In genomic region chr12:102543931-102544485, GRCh38 we compare ENCODE assay signal across 18 cellular contexts.
DNase-seq lines count a peak whose midpoint lies in the region; ATAC-seq and TF ChIP-seq lines count a peak whose summit lies in the region.
"Had no signal": no experiment of that assay in that cellular context is flagged by ENCODE, and none has a peak within 500 bp of the region (broad histone marks: within the 10 kb centered on the region; RNA-seq: fewer than 3 reads in every experiment).

No MANE protein-coding gene starts in this region.

- H3K9ac ChIP-seq in MM.1S (ENCODE audit: low read length) = no peak overlapping the region
- H3K9ac ChIP-seq: BLaER1 treated with 17β-estradiol and CSF1 and Interleukin-3, amounts not matched to agents 10 nM and 100 nM had no signal

- peak; percentile 55 for ATAC-seq in GM18502 (IDR thresholded peaks at IDR 0.05; ENCODE audit: poor library complexity, unreplicated experiment)
- ATAC-seq in HG02759 (IDR thresholded peaks at IDR 0.05; ENCODE audit: unreplicated experiment) = no peak
- ATAC-seq in HG03442 (IDR thresholded peaks at IDR 0.05; ENCODE audit: unreplicated experiment) = no peak

- peaks cover 19% of the 10 kb centered on the region for H3K4me1 ChIP-seq in MM.1S (ENCODE audit: low read length)

- no peak overlapping the region for H3K4me3 ChIP-seq in MM.1S (ENCODE audit: low read length)
- H3K4me3 ChIP-seq: BLaER1 treated with 17β-estradiol and CSF1 and Interleukin-3, amounts not matched to agents 10 nM and 100 nM had no signal

- H3K27ac ChIP-seq in MM.1S (ENCODE audit: low read length) = no peak overlapping the region; the same call in 1 of the 2 replicates
- H3K27ac ChIP-seq: BLaER1 treated with 17β-estradiol and CSF1 and Interleukin-3, amounts not matched to agents 10 nM and 100 nM had no signal

- no peaks in the 10 kb centered on the region for H3K9me2 ChIP-seq in MM.1S (replicated peaks; ENCODE audit: insufficient read depth, low read length)

- no peak for TF ChIP-seq CTCF in MM.1S (IDR thresholded peaks at IDR 0.05; ENCODE audit: low read length)

- H3K9me3 ChIP-seq in MM.1S (replicated peaks; ENCODE audit: insufficient read depth, low read length) = no peaks in the 10 kb centered on the region
- H3K9me3 ChIP-seq: BLaER1 treated with 17β-estradiol and CSF1 and Interleukin-3, amounts not matched to agents 10 nM and 100 nM; Caco-2 had no signal

- H3F3A ChIP-seq in MM.1S (ENCODE audit: insufficient read depth, low read length) = no peaks in the 10 kb centered on the region

- H2AFZ ChIP-seq in MM.1S (ENCODE audit: low read length) = peak overlapping the region; percentile 7; the same call in 1 of the 2 replicates

- no peaks in the 10 kb centered on the region for H3K36me3 ChIP-seq in MM.1S (replicated peaks; ENCODE audit: insufficient read depth, low read length)
- H3K36me3 ChIP-seq: BLaER1 treated with 17β-estradiol and CSF1 and Interleukin-3, amounts not matched to agents 10 nM and 100 nM had no signal

- peak; percentile 43 for DNase-seq in EH (ENCODE audit: low read depth)
- peak; percentile 55 for DNase-seq in MM.1S
- peak; percentile 12 for DNase-seq in medulla oblongata (ENCODE audit: extremely low spot score)
- DNase-seq in MV-4-11 (lab: John Stamatoyannopoulos, UW) = no peak
- DNase-seq: activated CD4-positive, alpha-beta T cell treated with anti-CD3 and anti-CD28 coated beads, Interleukin-2, amount 50 U/mL, for 1 hour; activated effector memory CD4-positive, alpha-beta T cell treated with Interleukin-2 at 50 U/mL for 16 hours; Caco-2; DMS79; effector memory CD4-positive, alpha-beta T cell; naive B cell; NCI-H1092; NCI-H187; NCI-H524 treated with DMSO at 0.1 percent for 48 hours; T-helper 9 cell had no signal

- no peaks in the 10 kb centered on the region for H3K79me2 ChIP-seq in MM.1S (ENCODE audit: low read length)

- no peaks in the 10 kb centered on the region for H4K20me1 ChIP-seq in MM.1S (ENCODE audit: insufficient read depth, low read length)
- H4K20me1 ChIP-seq: BLaER1 treated with 17β-estradiol and CSF1 and Interleukin-3, amounts not matched to agents 10 nM and 100 nM had no signal

- no peaks in the 10 kb centered on the region for H3K27me3 ChIP-seq in MM.1S (replicated peaks; ENCODE audit: insufficient read depth, low read length)
- H3K27me3 ChIP-seq: BLaER1 treated with 17β-estradiol and CSF1 and Interleukin-3, amounts not matched to agents 10 nM and 100 nM had no signal

- peak overlapping the region; percentile 29; the same call in 1 of the 2 replicates for H3K4me2 ChIP-seq in MM.1S (ENCODE audit: low read depth, low read length)
- H3K4me2 ChIP-seq: BLaER1 treated with 17β-estradiol and CSF1 and Interleukin-3, amounts not matched to agents 10 nM and 100 nM had no signal
